Comparison of ENCODE assay signal across 19 cellular contexts in genomic region chr19:35254341-35255297, GRCh38. TPM values are rescaled to one million over a fixed set of nuclear protein-coding genes. Genes with fewer than 3 reads are reported as not detected.
DNase-seq lines count a peak whose midpoint lies in the region; ATAC-seq and TF ChIP-seq lines count a peak whose summit lies in the region.
"Had no signal": no experiment of that assay in that cellular context is flagged by ENCODE, and none has a peak within 500 bp of the region (broad histone marks: within the 10 kb centered on the region; RNA-seq: fewer than 3 reads in every experiment).

No MANE protein-coding gene starts in this region.

- ATAC-seq in body of pancreas (no peak), GM19395 (IDR thresholded peaks at IDR 0.05; ENCODE audit: unreplicated experiment) (no peak)
- ATAC-seq: mucosa of descending colon; stimulated activated naive CD8-positive, alpha-beta T cell treated with anti-CD3 and anti-CD28 coated beads, Interleukin-15, amount 100 ng/mL, for 72 hours had no signal

- no peaks in the 10 kb centered on the region for H3K9me3 ChIP-seq in body of pancreas
- no peaks in the 10 kb centered on the region for H3K9me3 ChIP-seq in tibial nerve
- H3K9me3 ChIP-seq: mucosa of descending colon, pancreas, SJSA1 had no signal

- no peak for DNase-seq in activated naive CD4-positive, alpha-beta T cell (lab: John Stamatoyannopoulos, UW)
- DNase-seq in body of pancreas: no peak
- DNase-seq in lower leg skin (ENCODE audit: low spot score in 2 of 2): peak; percentile 9 to 81
- DNase-seq in type B pancreatic cell (ENCODE audit: extremely low spot score, unreplicated experiment): peak; percentile 53
- DNase-seq in T1000 (lab: John Stamatoyannopoulos, UW): no peak
- no peak for DNase-seq in tibial nerve (ENCODE audit: low spot score in 2 of 2)
- DNase-seq: activated CD4-positive, alpha-beta T cell treated with anti-CD3 and anti-CD28 coated beads for 48 hours; CD8-positive, alpha-beta memory T cell; cortex of kidney; islet precursor cell; mucosa of descending colon; NCI-H510A treated with DMSO at 0.1 percent for 48 hours had no signal

- H3K27me3 ChIP-seq in body of pancreas: no peaks in the 10 kb centered on the region
- H3K27me3 ChIP-seq in tibial nerve: peaks cover 0 to 46% of the 10 kb centered on the region in 2 donors
- H3K27me3 ChIP-seq: pancreas had no signal

- no peak for TF ChIP-seq EP300 in tibial nerve (IDR thresholded peaks at IDR 0.05)

- 91 to 94% methylated on average over 14 to 17 of the region's 17 CpGs for WGBS in body of pancreas, 2 donors
- 87 to 95% methylated on average over 17 of the region's 17 CpGs for WGBS in lower leg skin, 2 donors
- 90 to 94% methylated on average over 14 to 17 of the region's 17 CpGs for WGBS in tibial nerve, 2 donors

- H3K27ac Mint-ChIP-seq in activated naive CD4-positive, alpha-beta T cell treated with anti-CD3 and anti-CD28 coated beads, Interleukin-2, amount 50 U/mL, for 24 hours: peak overlapping the region; percentile 79
- peak overlapping the region; percentile 40 for H3K27ac Mint-ChIP-seq in type B pancreatic cell
- H3K27ac Mint-ChIP-seq: stimulated activated naive CD8-positive, alpha-beta T cell treated with anti-CD3 and anti-CD28 coated beads, Interleukin-15, amount 100 ng/mL, for 72 hours had no signal

- peaks cover 43% of the 10 kb centered on the region for H3K4me1 Mint-ChIP-seq in activated naive CD4-positive, alpha-beta T cell treated with anti-CD3 and anti-CD28 coated beads, Interleukin-2, amount 50 U/mL, for 24 hours
- peaks cover 15% of the 10 kb centered on the region for H3K4me1 Mint-ChIP-seq in type B pancreatic cell (ENCODE audit: unreplicated experiment)

- no peaks in the 10 kb centered on the region for H3K9me3 Mint-ChIP-seq in activated naive CD4-positive, alpha-beta T cell treated with anti-CD3 and anti-CD28 coated beads, Interleukin-2, amount 50 U/mL, for 24 hours
- H3K9me3 Mint-ChIP-seq in type B pancreatic cell: no peaks in the 10 kb centered on the region
- H3K9me3 Mint-ChIP-seq: CD8-positive, alpha-beta memory T cell; stimulated activated naive CD8-positive, alpha-beta T cell treated with anti-CD3 and anti-CD28 coated beads, Interleukin-15, amount 100 ng/mL, for 72 hours had no signal

- H3K27me3 Mint-ChIP-seq in activated naive CD4-positive, alpha-beta T cell treated with anti-CD3 and anti-CD28 coated beads, Interleukin-2, amount 50 U/mL, for 24 hours: no peaks in the 10 kb centered on the region
- peaks cover 17% of the 10 kb centered on the region for H3K27me3 Mint-ChIP-seq in type B pancreatic cell
- H3K27me3 Mint-ChIP-seq: CD8-positive, alpha-beta memory T cell; stimulated activated naive CD8-positive, alpha-beta T cell treated with anti-CD3 and anti-CD28 coated beads, Interleukin-15, amount 100 ng/mL, for 72 hours had no signal

- H3K36me3 Mint-ChIP-seq in activated naive CD4-positive, alpha-beta T cell treated with anti-CD3 and anti-CD28 coated beads, Interleukin-2, amount 50 U/mL, for 24 hours: no peaks in the 10 kb centered on the region
- H3K36me3 Mint-ChIP-seq in type B pancreatic cell: peaks cover 7% of the 10 kb centered on the region

- TF ChIP-seq CTCF in body of pancreas (IDR thresholded peaks at IDR 0.05) (no peak), lower leg skin (IDR thresholded peaks at IDR 0.05) (no peak), type B pancreatic cell (conservative IDR thresholded peaks at IDR 0.05) (no peak), tibial nerve (IDR thresholded peaks at IDR 0.05) (no peak)

- H3K4me3 Mint-ChIP-seq in activated naive CD4-positive, alpha-beta T cell treated with anti-CD3 and anti-CD28 coated beads, Interleukin-2, amount 50 U/mL, for 24 hours: no peak overlapping the region
- no peak overlapping the region for H3K4me3 Mint-ChIP-seq in type B pancreatic cell
- H3K4me3 Mint-ChIP-seq: stimulated activated naive CD8-positive, alpha-beta T cell treated with anti-CD3 and anti-CD28 coated beads, Interleukin-15, amount 100 ng/mL, for 72 hours had no signal

- intact Hi-C loops in body of pancreas (cut with DNase I): no loop called here
- intact Hi-C loops in lower leg skin (cut with DNase I; ENCODE audit: low total_unique reads): no loop called here

- H3K4me3 ChIP-seq in body of pancreas (no peak overlapping the region), lower leg skin (ENCODE audit: low read depth, poor library complexity, severe bottlenecking) (no peak overlapping the region), tibial nerve (no peak overlapping the region)
- H3K4me3 ChIP-seq: mucosa of descending colon, pancreas, SJSA1 had no signal

- peak overlapping the region in 3 of 4 donors; percentile 10 to 62 (median 17) for H3K27ac ChIP-seq in body of pancreas
- no peak overlapping the region for H3K27ac ChIP-seq in tibial nerve
- H3K27ac ChIP-seq: SJSA1 had no signal

- peaks cover 0 to 2% of the 10 kb centered on the region in 2 donors for H3K36me3 ChIP-seq in body of pancreas (replicated peaks in 1 of 2; ENCODE audit: insufficient read depth in 1 of 2, low read depth in 2 of 2)
- no peaks in the 10 kb centered on the region for H3K36me3 ChIP-seq in tibial nerve
- H3K36me3 ChIP-seq: SJSA1 had no signal

- TF ChIP-seq POLR2A in body of pancreas (IDR thresholded peaks at IDR 0.05): no peak
- TF ChIP-seq POLR2A in lower leg skin (IDR thresholded peaks at IDR 0.05): no peak
- TF ChIP-seq POLR2A in tibial nerve (IDR thresholded peaks at IDR 0.05): no peak

- H3K4me1 ChIP-seq in body of pancreas (peaks cover 40% of the 10 kb centered on the region), tibial nerve (peaks cover 0 to 2% (median 0%) of the 10 kb centered on the region in 4 donors)
- H3K4me1 ChIP-seq: SJSA1 had no signal

RNA-seq across cellular contexts. Expression of gene LSR, which starts 5.8 kb away (rescaled TPM):
- total RNA-seq in body of pancreas (10 to 100 TPM; 67.5 to 80.1 TPM), lower leg skin (100 to 1,000 TPM in 1 of 4 donors, 10 to 100 TPM in 3; 79.0 to 115 (median 84.5) TPM), type B pancreatic cell (ENCODE audit: low replicate concordance) (78.5 and 155 TPM in 2 replicates), tibial nerve (10 to 100 TPM in 2 of 4 donors, 1 to 10 TPM in 2; 3.1 to 34.9 (median 19.1) TPM)

RNA-seq across cellular contexts. Expression of gene USF2, which starts 14.1 kb away (rescaled TPM):
- 10 to 100 TPM; 76.8 to 91.3 TPM for total RNA-seq in body of pancreas
- total RNA-seq in lower leg skin: 100 to 1,000 TPM in 3 of 4 donors, 10 to 100 TPM in 1; 95.9 to 126 (median 120) TPM
- 107 and 133 TPM in 2 replicates for total RNA-seq in type B pancreatic cell (ENCODE audit: low replicate concordance)
- total RNA-seq in tibial nerve: 100 to 1,000 TPM in 3 of 4 donors, 10 to 100 TPM in 1; 98.5 to 172 (median 128) TPM

RNA-seq across cellular contexts. Expression of gene FAM187B, which starts 26.1 kb away (rescaled TPM):
- not detected for total RNA-seq in body of pancreas
- total RNA-seq in lower leg skin: not detected
- not detected in 2 replicates for total RNA-seq in type B pancreatic cell (ENCODE audit: low replicate concordance)
- not detected for total RNA-seq in tibial nerve
- total RNA-seq: CD8-positive, alpha-beta memory T cell; epithelial cell of proximal tubule; mucosa of descending colon; OCI-LY7; pancreas; SJSA1 had no signal

RNA-seq across cellular contexts. Expression of gene HAMP, which starts 27.7 kb away (rescaled TPM):
- total RNA-seq in body of pancreas (not detected), lower leg skin (not detected), type B pancreatic cell (ENCODE audit: low replicate concordance) (0.59 and 1.2 TPM in 2 replicates), tibial nerve (1 to 10 TPM in 1 of 4 donors, not detected in 3; 2.9 TPM)
- total RNA-seq: epithelial cell of proximal tubule, mucosa of descending colon, SJSA1 had no signal

RNA-seq across cellular contexts. Expression of gene MAG, which starts 37.3 kb away (rescaled TPM):
- total RNA-seq in body of pancreas: 1 to 10 TPM in 1 of 2 donors, not detected in 1; 1.6 TPM
- under 1 TPM in 1 of 4 donors, not detected in 3; 0.10 TPM for total RNA-seq in lower leg skin
- 2.1 TPM in 1 of 2 replicates, not detected in the other for total RNA-seq in type B pancreatic cell (ENCODE audit: low replicate concordance)
- 10 to 100 TPM; 31.8 to 49.6 (median 38.4) TPM for total RNA-seq in tibial nerve
- total RNA-seq: CD8-positive, alpha-beta memory T cell; epithelial cell of proximal tubule had no signal

Comparison
In these comparisons a context has a peak if more than half of its experiments do, and no peak if none do; other contexts are left out.
1. DNase-seq: peak in lower leg skin (2 of 2) and type B pancreatic cell (single experiment); none in activated naive CD4-positive, alpha-beta T cell (0 of 4), body of pancreas (0 of 4), T1000 (single experiment) and tibial nerve (0 of 2).
2. H3K27ac ChIP-seq: peak in body of pancreas (3 of 4); none in tibial nerve (0 of 4).